In genomic region chr20:62861732-62862336, GRCh38 we compare ENCODE assay signal across 8 cellular contexts. TPM values are rescaled to one million over a fixed set of nuclear protein-coding genes. Genes with fewer than 3 reads are reported as not detected.
DNase-seq lines count a peak whose midpoint lies in the region; ATAC-seq and TF ChIP-seq lines count a peak whose summit lies in the region.

TCFL5 (minus strand) TSS chr20:62861822; CDS start chr20:62861670, 152 bp downstream.

- peaks cover 0 to 41% (median 27%) of the 10 kb centered on the region in 11 experiments; a peak in 18 of 22 replicates for H4K20me1 ChIP-seq in BLaER1 treated with 17β-estradiol and CSF1 and Interleukin-3, amounts not matched to agents 10 nM and 100 nM
- H4K20me1 ChIP-seq in OCI-LY7 (ENCODE audit: insufficient read depth, low read length): no peaks in the 10 kb centered on the region

- H3K27me3 ChIP-seq in BLaER1 treated with 17β-estradiol and CSF1 and Interleukin-3, amounts not matched to agents 10 nM and 100 nM: peaks cover 10 to 18% (median 13%) of the 10 kb centered on the region in 11 experiments; a peak in 16 of 22 replicates
- H3K27me3 ChIP-seq in esophagus (ENCODE audit: control insufficient read depth in 1 of 2, insufficient read depth in 2 of 2, low read length in 2 of 2): no peaks in the 10 kb centered on the region
- H3K27me3 ChIP-seq in mucosa of rectum (ENCODE audit: control insufficient read depth in 2 of 2, insufficient read depth in 2 of 2, low read length in 2 of 2): no peaks in the 10 kb centered on the region

- no TSS peak for BruUV-seq in OCI-LY7 (replicated peaks; lab: Mats Ljungman, UMichigan)

- no peak for TF ChIP-seq CTCF in OCI-LY7 (conservative IDR thresholded peaks at IDR 0.05; ENCODE audit: low read length)

- H3K79me2 ChIP-seq in OCI-LY7 (ENCODE audit: insufficient read depth, low read depth, low read length): peaks cover 7% of the 10 kb centered on the region; the same call in 1 of the 2 replicates

- peaks cover 30 to 57% (median 54%) of the 10 kb centered on the region in 10 experiments for H3K4me1 ChIP-seq in BLaER1 treated with 17β-estradiol and CSF1 and Interleukin-3, amounts not matched to agents 10 nM and 100 nM
- H3K4me1 ChIP-seq in OCI-LY7 (ENCODE audit: insufficient read depth, low read length, poor library complexity, severe bottlenecking) (peaks cover 28% of the 10 kb centered on the region), esophagus (ENCODE audit: control insufficient read depth in 2 of 2, insufficient read depth in 2 of 2, low read length in 1 of 2) (peaks cover 3 to 12% of the 10 kb centered on the region in 2 donors), mucosa of rectum (ENCODE audit: control insufficient read depth in 2 of 2, insufficient read depth in 2 of 2, low read length in 2 of 2) (peaks cover 7 to 8% of the 10 kb centered on the region in 2 donors)

- H3K9ac ChIP-seq in BLaER1 treated with 17β-estradiol and CSF1 and Interleukin-3, amounts not matched to agents 10 nM and 100 nM: peak within 1 kb of the TSS; percentile 76 to 91 (median 84)
- peak within 1 kb of the TSS in 1 of 2 donors; percentile 60 for H3K9ac ChIP-seq in mucosa of rectum (ENCODE audit: low read depth in 1 of 2, low read length in 2 of 2)

- H3K4me2 ChIP-seq in BLaER1 treated with 17β-estradiol and CSF1 and Interleukin-3, amounts not matched to agents 10 nM and 100 nM: peak within 1 kb of the TSS; percentile 95 to 100 (median 97)
- H3K4me2 ChIP-seq in OCI-LY7 (ENCODE audit: low read length): peak within 1 kb of the TSS; percentile 68

- peaks cover 6 to 14% (median 9%) of the 10 kb centered on the region in 11 experiments for H3K36me3 ChIP-seq in BLaER1 treated with 17β-estradiol and CSF1 and Interleukin-3, amounts not matched to agents 10 nM and 100 nM
- H3K36me3 ChIP-seq in OCI-LY7 (ENCODE audit: insufficient read depth, low read length) (peaks cover 25% of the 10 kb centered on the region), esophagus (ENCODE audit: control insufficient read depth in 2 of 2, insufficient read depth in 2 of 2, low read length in 1 of 2) (peaks cover 0 to 3% of the 10 kb centered on the region in 2 donors), mucosa of rectum (ENCODE audit: control insufficient read depth in 2 of 2, insufficient read depth in 2 of 2, low read length in 2 of 2) (peaks cover 3 to 6% of the 10 kb centered on the region in 2 donors)

- H2AFZ ChIP-seq in OCI-LY7 (ENCODE audit: low read length): no peak within 1 kb of the TSS

- peak within 1 kb of the TSS in 10 of 11 experiments; percentile 60 to 87 (median 83); a peak in 20 of 22 replicates for H3K27ac ChIP-seq in BLaER1 treated with 17β-estradiol and CSF1 and Interleukin-3, amounts not matched to agents 10 nM and 100 nM
- H3K27ac ChIP-seq in OCI-LY7 (ENCODE audit: low read depth, low read length, poor library complexity, severe bottlenecking) (no peak within 1 kb of the TSS), esophagus (ENCODE audit: low read depth in 2 of 2, low read length in 1 of 2) (peak within 1 kb of the TSS; percentile 37 to 48), mucosa of rectum (ENCODE audit: low read depth in 2 of 2, low read length in 2 of 2) (peak within 1 kb of the TSS in 1 of 2 donors; percentile 23)

- CTCF ChIA-PET in OCI-LY7 (lab: Charles Lee; ENCODE audit: unreplicated experiment): interaction anchor here (0.6 kb wide), 1 partner anchor 15 kb away, joined by 3 read pairs; no protein-coding TSS in a partner anchor

- H3K9me3 ChIP-seq in BLaER1 treated with 17β-estradiol and CSF1 and Interleukin-3, amounts not matched to agents 10 nM and 100 nM (replicated peaks in 1 of 11): peaks cover 0 to 3% (median 0%) of the 10 kb centered on the region in 11 experiments; a peak in 1 of 22 replicates
- H3K9me3 ChIP-seq in OCI-LY7 (ENCODE audit: low read length) (no peaks in the 10 kb centered on the region), esophagus (ENCODE audit: control insufficient read depth in 2 of 2, insufficient read depth in 1 of 2, low read depth in 1 of 2, low read length in 1 of 2) (no peaks in the 10 kb centered on the region), mucosa of rectum (ENCODE audit: control insufficient read depth in 2 of 2, low read length in 2 of 2) (no peaks in the 10 kb centered on the region)

- H3K9me2 ChIP-seq in OCI-LY7 (ENCODE audit: insufficient read depth, low read length): no peaks in the 10 kb centered on the region

- POLR2A ChIA-PET in OCI-LY7 (lab: Charles Lee): interaction anchor here (0.5 to 0.7 kb wide), 5 partner anchors 10 to 313 kb away, joined by 3 to 4 read pairs (median 3); no protein-coding TSS in a partner anchor

- peak within 1 kb of the TSS; percentile 72 to 84 (median 75) for H3K4me3 ChIP-seq in BLaER1 treated with 17β-estradiol and CSF1 and Interleukin-3, amounts not matched to agents 10 nM and 100 nM
- H3K4me3 ChIP-seq in OCI-LY7 (ENCODE audit: low read depth, low read length, poor library complexity, severe bottlenecking) (peak within 1 kb of the TSS; percentile 64), esophagus (ENCODE audit: low read depth in 1 of 2, low read length in 2 of 2) (peak within 1 kb of the TSS; percentile 63 to 67), mucosa of rectum (ENCODE audit: low read length in 2 of 2) (peak within 1 kb of the TSS; percentile 66 to 76)

- DNase-seq in HPDE6-E6E7 (ENCODE audit: extremely low spot score): peak; percentile 87
- DNase-seq in OCI-LY7 (ENCODE audit: low spot score): peak; percentile 84
- DNase-seq in activated T-cell treated with anti-CD3 and anti-CD28 coated beads for 4 hours: peak; percentile 92
- peak; percentile 97 for DNase-seq in stimulated activated CD8-positive, alpha-beta memory T cell treated with anti-CD3 and anti-CD28 coated beads, Interleukin-4, amount 100 ng/mL, for 48 hours

- WGBS in esophagus, 2 donors: 10 to 26% methylated on average over 21 to 69 of the region's 69 CpGs

- peak; percentile 63 for ATAC-seq in GM19395 (IDR thresholded peaks at IDR 0.05; ENCODE audit: unreplicated experiment)

- intact Hi-C loops in OCI-LY7 (cut with micrococcal nuclease; ENCODE audit: unreplicated experiment): no loop called here

RNA-seq across cellular contexts. Expression of gene TCFL5, which starts in this region (rescaled TPM):
- 9.5 and 10.0 TPM in 2 replicates for total RNA-seq in OCI-LY7 (2014; rRNA removed; shearing (Covaris generic))
- total RNA-seq in OCI-LY7 (2022): 8.7 and 9.2 TPM in 2 replicates
- polyA plus RNA-seq in esophagus: 1 to 10 TPM; 2.8 to 3.5 TPM
